Comparison of ENCODE assay signal across 1 cellular context in the genomic region with DNA sequence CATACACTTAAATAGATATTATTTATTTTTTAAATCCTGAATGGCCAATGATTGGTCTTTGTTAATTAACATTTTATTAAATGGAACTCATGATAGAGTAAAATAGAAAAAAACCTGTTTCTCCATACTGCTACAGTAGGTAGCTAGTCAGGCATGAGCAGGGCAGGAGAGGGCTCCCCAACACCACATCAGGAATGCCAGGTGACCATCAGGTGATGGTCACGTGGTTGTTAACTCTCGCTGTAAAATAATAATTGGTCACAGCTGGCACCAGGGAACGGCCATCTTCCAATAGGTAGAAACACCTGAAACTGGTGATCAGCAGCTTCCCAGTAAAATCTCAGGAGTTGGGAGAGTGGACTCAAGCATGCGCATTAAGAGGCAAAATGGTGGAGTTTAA.
A peak's percentile ranks its signal among the peaks of the same experiment; 100 is the strongest.
TF ChIP-seq lines count a peak whose summit lies in the region.

No MANE protein-coding gene starts in this region.

TF ChIP-seq in K562, 482 proteins besides CTCF, POLR2A, EP300 and RAD21 (continued from another document):
- TF ChIP-seq CEBPZ (IDR thresholded peaks at IDR 0.05; ENCODE audit: borderline replicate concordance, low read depth, low read length) (no peak), ZMIZ1 (IDR thresholded peaks at IDR 0.05; ENCODE audit: low read depth in 2 of 2, low read length in 2 of 2) (no peak), ZKSCAN3 (CRISPR knock-in tag; IDR thresholded peaks at IDR 0.05) (no peak), CSDE1 (IDR thresholded peaks at IDR 0.05) (no peak), CCAR2 (IDR thresholded peaks at IDR 0.05; ENCODE audit: low read depth, low read length) (no peak), ZNF384 (IDR thresholded peaks at IDR 0.05; ENCODE audit: low read depth, low read length) (no peak), SREBF2 (CRISPR knock-in tag; IDR thresholded peaks at IDR 0.05) (no peak), RAD51 (IDR thresholded peaks at IDR 0.05; ENCODE audit: borderline replicate concordance, low read depth) (peak; percentile 46; the same call in 1 of the 2 replicates), LCOR (CRISPR knock-in tag; IDR thresholded peaks at IDR 0.05) (no peak), NRF1 (conservative IDR thresholded peaks at IDR 0.05 in 1 of 2, IDR thresholded peaks at IDR 0.05 in 1 of 2) (peak; percentile 23 to 40; a peak in 3 of 4 replicates), ETV1 (tag; conservative IDR thresholded peaks at IDR 0.05; ENCODE audit: low read depth) (no peak)
- TF ChIP-seq, protein P1, sequence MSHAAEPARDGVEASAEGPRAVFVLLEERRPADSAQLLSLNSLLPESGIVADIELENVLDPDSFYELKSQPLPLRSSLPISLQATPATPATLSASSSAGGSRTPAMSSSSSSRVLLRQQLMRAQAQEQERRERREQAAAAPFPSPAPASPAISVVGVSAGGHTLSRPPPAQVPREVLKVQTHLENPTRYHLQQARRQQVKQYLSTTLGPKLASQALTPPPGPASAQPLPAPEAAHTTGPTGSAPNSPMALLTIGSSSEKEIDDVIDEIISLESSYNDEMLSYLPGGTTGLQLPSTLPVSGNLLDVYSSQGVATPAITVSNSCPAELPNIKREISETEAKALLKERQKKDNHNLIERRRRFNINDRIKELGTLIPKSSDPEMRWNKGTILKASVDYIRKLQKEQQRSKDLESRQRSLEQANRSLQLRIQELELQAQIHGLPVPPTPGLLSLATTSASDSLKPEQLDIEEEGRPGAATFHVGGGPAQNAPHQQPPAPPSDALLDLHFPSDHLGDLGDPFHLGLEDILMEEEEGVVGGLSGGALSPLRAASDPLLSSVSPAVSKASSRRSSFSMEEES (CRISPR knock-in tag; IDR thresholded peaks at IDR 0.05) = peak; percentile 44; the same call in 1 of the 2 replicates
- TF ChIP-seq, protein P2, sequence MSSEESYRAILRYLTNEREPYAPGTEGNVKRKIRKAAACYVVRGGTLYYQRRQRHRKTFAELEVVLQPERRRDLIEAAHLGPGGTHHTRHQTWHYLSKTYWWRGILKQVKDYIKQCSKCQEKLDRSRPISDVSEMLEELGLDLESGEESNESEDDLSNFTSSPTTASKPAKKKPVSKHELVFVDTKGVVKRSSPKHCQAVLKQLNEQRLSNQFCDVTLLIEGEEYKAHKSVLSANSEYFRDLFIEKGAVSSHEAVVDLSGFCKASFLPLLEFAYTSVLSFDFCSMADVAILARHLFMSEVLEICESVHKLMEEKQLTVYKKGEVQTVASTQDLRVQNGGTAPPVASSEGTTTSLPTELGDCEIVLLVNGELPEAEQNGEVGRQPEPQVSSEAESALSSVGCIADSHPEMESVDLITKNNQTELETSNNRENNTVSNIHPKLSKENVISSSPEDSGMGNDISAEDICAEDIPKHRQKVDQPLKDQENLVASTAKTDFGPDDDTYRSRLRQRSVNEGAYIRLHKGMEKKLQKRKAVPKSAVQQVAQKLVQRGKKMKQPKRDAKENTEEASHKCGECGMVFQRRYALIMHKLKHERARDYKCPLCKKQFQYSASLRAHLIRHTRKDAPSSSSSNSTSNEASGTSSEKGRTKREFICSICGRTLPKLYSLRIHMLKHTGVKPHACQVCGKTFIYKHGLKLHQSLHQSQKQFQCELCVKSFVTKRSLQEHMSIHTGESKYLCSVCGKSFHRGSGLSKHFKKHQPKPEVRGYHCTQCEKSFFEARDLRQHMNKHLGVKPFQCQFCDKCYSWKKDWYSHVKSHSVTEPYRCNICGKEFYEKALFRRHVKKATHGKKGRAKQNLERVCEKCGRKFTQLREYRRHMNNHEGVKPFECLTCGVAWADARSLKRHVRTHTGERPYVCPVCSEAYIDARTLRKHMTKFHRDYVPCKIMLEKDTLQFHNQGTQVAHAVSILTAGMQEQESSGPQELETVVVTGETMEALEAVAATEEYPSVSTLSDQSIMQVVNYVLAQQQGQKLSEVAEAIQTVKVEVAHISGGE (CRISPR knock-in tag; IDR thresholded peaks at IDR 0.05) = no peak
